Comparison of ENCODE assay signal across 24 cellular contexts in the genomic region with DNA sequence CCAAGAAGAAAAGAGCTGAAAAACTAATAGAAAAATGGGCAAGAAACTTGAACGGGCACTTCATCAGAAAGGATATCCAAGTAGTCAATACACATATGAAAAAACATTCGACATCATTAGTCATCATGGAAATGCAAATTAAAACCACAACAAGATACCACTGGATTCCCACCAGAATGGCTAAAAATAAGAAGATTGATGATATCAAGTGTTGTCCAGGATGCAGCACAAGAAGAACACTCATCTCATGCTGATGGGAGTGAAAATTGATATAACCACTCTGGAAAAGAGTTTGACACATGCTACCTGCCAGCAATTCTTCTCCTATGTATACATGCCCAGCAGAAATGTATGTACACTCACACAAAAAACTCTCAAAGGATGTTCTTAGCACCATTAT.
"Had no signal": no experiment of that assay in that cellular context is flagged by ENCODE, and none has a peak within 500 bp of the region (broad histone marks: within the 10 kb centered on the region; RNA-seq: fewer than 3 reads in every experiment).

No MANE protein-coding gene starts in this region.

- H3K9me3 Mint-ChIP-seq: dendritic cell treated with granulocyte-macrophage colony-stimulating factor and Interleukin-4, amounts not matched to agents 40 ng/mL and 50 ng/mL, for 4 days; natural killer cell treated with Interleukin-12 subunit alpha and Interleukin-12 subunit beta and Interleukin-15 and Interleukin-18, amount 100 ng/mL, for 72 hours had no signal

- H3K27ac Mint-ChIP-seq: dendritic cell treated with granulocyte-macrophage colony-stimulating factor and Interleukin-4, amounts not matched to agents 40 ng/mL and 50 ng/mL, for 4 days; memory B cell; mesothelial cell of epicardium; natural killer cell treated with Interleukin-12 subunit alpha and Interleukin-12 subunit beta and Interleukin-15 and Interleukin-18, amount 100 ng/mL, for 72 hours; neural progenitor cell had no signal

- H3K4me1 Mint-ChIP-seq: mesothelial cell of epicardium had no signal

- DNase-seq: erythroblast; foreskin melanocyte; head of caudate nucleus; kidney; left cardiac atrium; left ventricle myocardium inferior; lower lobe of right lung; nucleus accumbens; ovary; sigmoid colon; small intestine; stimulated activated CD4-positive, alpha-beta T cell treated with anti-CD3 and anti-CD28 coated beads, Interleukin-12 subunit alpha, Interleukin-12 subunit beta, amount 100 ng/mL, for 4 hours; stimulated activated naive CD4-positive, alpha-beta T cell; stomach; substantia nigra; trophoblast cell had no signal

- H3K27ac ChIP-seq: hepatocyte, left ventricle myocardium inferior, lower lobe of right lung, neural progenitor cell, ovary, right atrium auricular region, sigmoid colon, stomach had no signal

- FAIRE-seq: endothelial cell of umbilical vein, kidney, small intestine had no signal

- H3K27me3 ChIP-seq: hepatocyte, neural progenitor cell, ovary, right atrium auricular region, sigmoid colon, stomach had no signal

- H3K9ac ChIP-seq: neural progenitor cell had no signal

- H3K36me3 ChIP-seq: lower lobe of right lung, neural progenitor cell, ovary, right atrium auricular region, stomach had no signal

- H3K4me2 ChIP-seq: hepatocyte, neural progenitor cell had no signal

- H3K4me3 ChIP-seq: hepatocyte, left ventricle myocardium inferior, lower lobe of right lung, neural progenitor cell, ovary, right atrium auricular region, sigmoid colon, stomach had no signal

- H3K9me3 ChIP-seq: lower lobe of right lung, ovary had no signal

- H3K4me3 Mint-ChIP-seq: dendritic cell treated with granulocyte-macrophage colony-stimulating factor and Interleukin-4, amounts not matched to agents 40 ng/mL and 50 ng/mL, for 4 days; memory B cell; mesothelial cell of epicardium; natural killer cell treated with Interleukin-12 subunit alpha and Interleukin-12 subunit beta and Interleukin-15 and Interleukin-18, amount 100 ng/mL, for 72 hours; neural progenitor cell had no signal

- H2AFZ ChIP-seq: hepatocyte, neural progenitor cell had no signal

- H3K4me1 ChIP-seq: left ventricle myocardium inferior, lower lobe of right lung, right atrium auricular region, sigmoid colon, stomach had no signal

- H3K36me3 Mint-ChIP-seq: natural killer cell treated with Interleukin-12 subunit alpha and Interleukin-12 subunit beta and Interleukin-15 and Interleukin-18, amount 100 ng/mL, for 72 hours had no signal

- H3K79me2 ChIP-seq: hepatocyte had no signal

- H3K27me3 Mint-ChIP-seq: dendritic cell treated with granulocyte-macrophage colony-stimulating factor and Interleukin-4, amounts not matched to agents 40 ng/mL and 50 ng/mL, for 4 days had no signal
